Comparison of ENCODE assay signal across 1 cellular context in the genomic region with DNA sequence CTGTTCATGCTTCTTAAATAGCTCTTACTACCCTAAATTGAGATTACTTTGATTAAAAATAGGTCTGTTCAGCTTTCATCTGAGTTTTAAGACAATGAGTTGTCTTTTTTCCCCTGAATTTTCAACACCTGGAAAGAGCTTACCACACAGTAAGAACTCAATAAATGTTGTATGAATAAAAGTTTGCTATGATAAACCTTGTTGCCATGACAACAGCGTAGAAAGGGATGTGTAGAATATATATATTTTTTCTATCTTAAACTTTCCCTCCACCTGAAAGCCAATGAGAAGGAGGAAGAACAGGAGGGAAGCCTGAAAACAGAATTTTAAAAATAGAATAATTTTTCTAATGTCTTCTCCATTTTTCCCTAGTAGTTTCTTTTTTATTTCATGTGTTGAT.
TF ChIP-seq lines count a peak whose summit lies in the region.

No MANE protein-coding gene starts in this region.

TF ChIP-seq in WTC11, 78 proteins besides CTCF, POLR2A, EP300 and RAD21:
- TF ChIP-seq GTF2I (CRISPR knock-in tag; conservative IDR thresholded peaks at IDR 0.05), result no peak
- no peak for TF ChIP-seq ZNF512 (CRISPR knock-in tag; IDR thresholded peaks at IDR 0.05; ENCODE audit: borderline replicate concordance)
- TF ChIP-seq AFF4 (CRISPR knock-in tag; IDR thresholded peaks at IDR 0.05; ENCODE audit: borderline replicate concordance), result no peak
- TF ChIP-seq RELA (CRISPR knock-in tag; IDR thresholded peaks at IDR 0.05; ENCODE audit: borderline replicate concordance), result no peak
- TF ChIP-seq SP1 (CRISPR knock-in tag; conservative IDR thresholded peaks at IDR 0.05), result no peak
- TF ChIP-seq, protein P1, sequence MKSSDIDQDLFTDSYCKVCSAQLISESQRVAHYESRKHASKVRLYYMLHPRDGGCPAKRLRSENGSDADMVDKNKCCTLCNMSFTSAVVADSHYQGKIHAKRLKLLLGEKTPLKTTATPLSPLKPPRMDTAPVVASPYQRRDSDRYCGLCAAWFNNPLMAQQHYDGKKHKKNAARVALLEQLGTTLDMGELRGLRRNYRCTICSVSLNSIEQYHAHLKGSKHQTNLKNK (CRISPR knock-in tag; IDR thresholded peaks at IDR 0.05), result no peak
- TF ChIP-seq, protein P2, sequence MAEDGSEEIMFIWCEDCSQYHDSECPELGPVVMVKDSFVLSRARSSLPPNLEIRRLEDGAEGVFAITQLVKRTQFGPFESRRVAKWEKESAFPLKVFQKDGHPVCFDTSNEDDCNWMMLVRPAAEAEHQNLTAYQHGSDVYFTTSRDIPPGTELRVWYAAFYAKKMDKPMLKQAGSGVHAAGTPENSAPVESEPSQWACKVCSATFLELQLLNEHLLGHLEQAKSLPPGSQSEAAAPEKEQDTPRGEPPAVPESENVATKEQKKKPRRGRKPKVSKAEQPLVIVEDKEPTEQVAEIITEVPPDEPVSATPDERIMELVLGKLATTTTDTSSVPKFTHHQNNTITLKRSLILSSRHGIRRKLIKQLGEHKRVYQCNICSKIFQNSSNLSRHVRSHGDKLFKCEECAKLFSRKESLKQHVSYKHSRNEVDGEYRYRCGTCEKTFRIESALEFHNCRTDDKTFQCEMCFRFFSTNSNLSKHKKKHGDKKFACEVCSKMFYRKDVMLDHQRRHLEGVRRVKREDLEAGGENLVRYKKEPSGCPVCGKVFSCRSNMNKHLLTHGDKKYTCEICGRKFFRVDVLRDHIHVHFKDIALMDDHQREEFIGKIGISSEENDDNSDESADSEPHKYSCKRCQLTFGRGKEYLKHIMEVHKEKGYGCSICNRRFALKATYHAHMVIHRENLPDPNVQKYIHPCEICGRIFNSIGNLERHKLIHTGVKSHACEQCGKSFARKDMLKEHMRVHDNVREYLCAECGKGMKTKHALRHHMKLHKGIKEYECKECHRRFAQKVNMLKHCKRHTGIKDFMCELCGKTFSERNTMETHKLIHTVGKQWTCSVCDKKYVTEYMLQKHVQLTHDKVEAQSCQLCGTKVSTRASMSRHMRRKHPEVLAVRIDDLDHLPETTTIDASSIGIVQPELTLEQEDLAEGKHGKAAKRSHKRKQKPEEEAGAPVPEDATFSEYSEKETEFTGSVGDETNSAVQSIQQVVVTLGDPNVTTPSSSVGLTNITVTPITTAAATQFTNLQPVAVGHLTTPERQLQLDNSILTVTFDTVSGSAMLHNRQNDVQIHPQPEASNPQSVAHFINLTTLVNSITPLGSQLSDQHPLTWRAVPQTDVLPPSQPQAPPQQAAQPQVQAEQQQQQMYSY (CRISPR knock-in tag; IDR thresholded peaks at IDR 0.05), result no peak
- TF ChIP-seq, protein P3, sequence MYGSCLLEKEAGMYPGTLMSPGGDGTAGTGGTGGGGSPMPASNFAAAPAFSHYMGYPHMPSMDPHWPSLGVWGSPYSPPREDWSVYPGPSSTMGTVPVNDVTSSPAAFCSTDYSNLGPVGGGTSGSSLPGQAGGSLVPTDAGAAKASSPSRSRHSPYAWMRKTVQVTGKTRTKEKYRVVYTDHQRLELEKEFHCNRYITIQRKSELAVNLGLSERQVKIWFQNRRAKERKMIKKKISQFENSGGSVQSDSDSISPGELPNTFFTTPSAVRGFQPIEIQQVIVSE (CRISPR knock-in tag; IDR thresholded peaks at IDR 0.05; ENCODE audit: borderline replicate concordance), result no peak
- TF ChIP-seq, protein P4, sequence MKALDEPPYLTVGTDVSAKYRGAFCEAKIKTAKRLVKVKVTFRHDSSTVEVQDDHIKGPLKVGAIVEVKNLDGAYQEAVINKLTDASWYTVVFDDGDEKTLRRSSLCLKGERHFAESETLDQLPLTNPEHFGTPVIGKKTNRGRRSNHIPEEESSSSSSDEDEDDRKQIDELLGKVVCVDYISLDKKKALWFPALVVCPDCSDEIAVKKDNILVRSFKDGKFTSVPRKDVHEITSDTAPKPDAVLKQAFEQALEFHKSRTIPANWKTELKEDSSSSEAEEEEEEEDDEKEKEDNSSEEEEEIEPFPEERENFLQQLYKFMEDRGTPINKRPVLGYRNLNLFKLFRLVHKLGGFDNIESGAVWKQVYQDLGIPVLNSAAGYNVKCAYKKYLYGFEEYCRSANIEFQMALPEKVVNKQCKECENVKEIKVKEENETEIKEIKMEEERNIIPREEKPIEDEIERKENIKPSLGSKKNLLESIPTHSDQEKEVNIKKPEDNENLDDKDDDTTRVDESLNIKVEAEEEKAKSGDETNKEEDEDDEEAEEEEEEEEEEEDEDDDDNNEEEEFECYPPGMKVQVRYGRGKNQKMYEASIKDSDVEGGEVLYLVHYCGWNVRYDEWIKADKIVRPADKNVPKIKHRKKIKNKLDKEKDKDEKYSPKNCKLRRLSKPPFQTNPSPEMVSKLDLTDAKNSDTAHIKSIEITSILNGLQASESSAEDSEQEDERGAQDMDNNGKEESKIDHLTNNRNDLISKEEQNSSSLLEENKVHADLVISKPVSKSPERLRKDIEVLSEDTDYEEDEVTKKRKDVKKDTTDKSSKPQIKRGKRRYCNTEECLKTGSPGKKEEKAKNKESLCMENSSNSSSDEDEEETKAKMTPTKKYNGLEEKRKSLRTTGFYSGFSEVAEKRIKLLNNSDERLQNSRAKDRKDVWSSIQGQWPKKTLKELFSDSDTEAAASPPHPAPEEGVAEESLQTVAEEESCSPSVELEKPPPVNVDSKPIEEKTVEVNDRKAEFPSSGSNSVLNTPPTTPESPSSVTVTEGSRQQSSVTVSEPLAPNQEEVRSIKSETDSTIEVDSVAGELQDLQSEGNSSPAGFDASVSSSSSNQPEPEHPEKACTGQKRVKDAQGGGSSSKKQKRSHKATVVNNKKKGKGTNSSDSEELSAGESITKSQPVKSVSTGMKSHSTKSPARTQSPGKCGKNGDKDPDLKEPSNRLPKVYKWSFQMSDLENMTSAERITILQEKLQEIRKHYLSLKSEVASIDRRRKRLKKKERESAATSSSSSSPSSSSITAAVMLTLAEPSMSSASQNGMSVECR (CRISPR knock-in tag; IDR thresholded peaks at IDR 0.05; ENCODE audit: borderline replicate concordance), result no peak
- TF ChIP-seq ZNF396 (CRISPR knock-in tag; IDR thresholded peaks at IDR 0.05; ENCODE audit: borderline replicate concordance), result no peak
- no peak for TF ChIP-seq KAT7 (CRISPR knock-in tag; IDR thresholded peaks at IDR 0.05; ENCODE audit: borderline replicate concordance)
- no peak for TF ChIP-seq ZNF317 (CRISPR knock-in tag; IDR thresholded peaks at IDR 0.05; ENCODE audit: borderline replicate concordance, low read depth)
- TF ChIP-seq STAT6 (CRISPR knock-in tag; conservative IDR thresholded peaks at IDR 0.05; ENCODE audit: low read depth), result no peak
- TF ChIP-seq, protein P5, sequence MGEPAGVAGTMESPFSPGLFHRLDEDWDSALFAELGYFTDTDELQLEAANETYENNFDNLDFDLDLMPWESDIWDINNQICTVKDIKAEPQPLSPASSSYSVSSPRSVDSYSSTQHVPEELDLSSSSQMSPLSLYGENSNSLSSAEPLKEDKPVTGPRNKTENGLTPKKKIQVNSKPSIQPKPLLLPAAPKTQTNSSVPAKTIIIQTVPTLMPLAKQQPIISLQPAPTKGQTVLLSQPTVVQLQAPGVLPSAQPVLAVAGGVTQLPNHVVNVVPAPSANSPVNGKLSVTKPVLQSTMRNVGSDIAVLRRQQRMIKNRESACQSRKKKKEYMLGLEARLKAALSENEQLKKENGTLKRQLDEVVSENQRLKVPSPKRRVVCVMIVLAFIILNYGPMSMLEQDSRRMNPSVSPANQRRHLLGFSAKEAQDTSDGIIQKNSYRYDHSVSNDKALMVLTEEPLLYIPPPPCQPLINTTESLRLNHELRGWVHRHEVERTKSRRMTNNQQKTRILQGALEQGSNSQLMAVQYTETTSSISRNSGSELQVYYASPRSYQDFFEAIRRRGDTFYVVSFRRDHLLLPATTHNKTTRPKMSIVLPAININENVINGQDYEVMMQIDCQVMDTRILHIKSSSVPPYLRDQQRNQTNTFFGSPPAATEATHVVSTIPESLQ (CRISPR knock-in tag; IDR thresholded peaks at IDR 0.05), result no peak
- no peak for TF ChIP-seq IRF2 (CRISPR knock-in tag; IDR thresholded peaks at IDR 0.05; ENCODE audit: borderline replicate concordance, low read depth)
- TF ChIP-seq ESRRA (CRISPR knock-in tag; IDR thresholded peaks at IDR 0.05; ENCODE audit: borderline replicate concordance), result no peak
- TF ChIP-seq ZNF138 (CRISPR knock-in tag; conservative IDR thresholded peaks at IDR 0.05), result no peak
- TF ChIP-seq, protein P6, sequence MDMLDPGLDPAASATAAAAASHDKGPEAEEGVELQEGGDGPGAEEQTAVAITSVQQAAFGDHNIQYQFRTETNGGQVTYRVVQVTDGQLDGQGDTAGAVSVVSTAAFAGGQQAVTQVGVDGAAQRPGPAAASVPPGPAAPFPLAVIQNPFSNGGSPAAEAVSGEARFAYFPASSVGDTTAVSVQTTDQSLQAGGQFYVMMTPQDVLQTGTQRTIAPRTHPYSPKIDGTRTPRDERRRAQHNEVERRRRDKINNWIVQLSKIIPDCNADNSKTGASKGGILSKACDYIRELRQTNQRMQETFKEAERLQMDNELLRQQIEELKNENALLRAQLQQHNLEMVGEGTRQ (CRISPR knock-in tag; IDR thresholded peaks at IDR 0.05), result no peak
- TF ChIP-seq TCF7 (CRISPR knock-in tag; IDR thresholded peaks at IDR 0.05; ENCODE audit: low read depth), result no peak
